In the genomic region with DNA sequence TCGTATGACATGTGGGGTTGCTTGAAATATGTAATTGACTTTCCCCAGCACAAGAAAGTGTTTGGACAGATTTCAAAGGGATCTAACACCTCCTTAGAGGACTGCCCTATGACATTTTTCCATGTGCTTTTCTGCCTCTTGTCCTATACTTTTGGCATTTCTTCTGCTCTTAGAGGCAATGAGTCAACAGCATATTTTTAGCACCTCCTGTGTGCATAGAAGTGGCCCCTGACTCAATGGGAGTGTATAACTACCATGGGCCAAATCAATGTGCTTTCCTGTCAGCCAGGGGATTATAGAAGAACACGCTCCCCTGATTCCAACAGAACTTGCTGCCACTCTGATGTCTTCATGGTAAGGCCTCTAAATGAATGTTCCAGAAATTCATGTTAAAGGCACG, we compare ENCODE assay signal across 13 cellular contexts. TPM values are rescaled to one million over a fixed set of nuclear protein-coding genes. Genes with fewer than 3 reads are reported as not detected.
DNase-seq lines count a peak whose midpoint lies in the region; ATAC-seq and TF ChIP-seq lines count a peak whose summit lies in the region.
"Not testable (repeated sequence)": the region's sequence is repeated elsewhere in the genome, so short reads cannot be mapped to it uniquely, and the experiment has no call there.
"Had no signal": no experiment of that assay in that cellular context is flagged by ENCODE, and none has a peak within 500 bp of the region (broad histone marks: within the 10 kb centered on the region; RNA-seq: fewer than 3 reads in every experiment).

No MANE protein-coding gene starts in this region.

- TF ChIP-seq CTCF in RWPE2 (IDR thresholded peaks at IDR 0.05; ENCODE audit: poor library complexity, severe bottlenecking); heart left ventricle (IDR thresholded peaks at IDR 0.05); left lung (IDR thresholded peaks at IDR 0.05); psoas muscle (IDR thresholded peaks at IDR 0.05); upper lobe of right lung (IDR thresholded peaks at IDR 0.05): not testable (repeated sequence)

- WGBS in heart left ventricle, 4 donors, result 63 to 81% (median 76%) methylated on average over 3 of the region's 3 CpGs
- WGBS in psoas muscle, 3 donors, result 66 to 76% (median 70%) methylated on average over 3 of the region's 3 CpGs

- not testable (repeated sequence) for H3K4me3 ChIP-seq in RWPE2 (ENCODE audit: severe bottlenecking); heart left ventricle; left lung; psoas muscle; upper lobe of right lung

- ATAC-seq in RWPE2 (ENCODE audit: low read depth), result peak; percentile 43; the same call in 1 of the 3 replicates
- ATAC-seq in heart left ventricle, result peak in 3 of 4 donors; percentile 10 to 58 (median 52)
- ATAC-seq in left lung, result peak; percentile 75
- peak in 3 of 4 donors; percentile 26 to 65 (median 43) for ATAC-seq in psoas muscle
- peak; percentile 55 for ATAC-seq in upper lobe of right lung

- not testable (repeated sequence) for H3K27me3 ChIP-seq in RWPE2 (ENCODE audit: insufficient read depth, poor library complexity, severe bottlenecking); heart left ventricle; psoas muscle (ENCODE audit: insufficient read depth in 3 of 3, low read length in 2 of 3); upper lobe of right lung
- peaks cover 0 to 15% of the 10 kb centered on the region in 2 donors for H3K27me3 ChIP-seq in left lung

- not testable (repeated sequence) for H3K9me3 ChIP-seq in RWPE2 (ENCODE audit: severe bottlenecking); heart left ventricle; left lung; psoas muscle; upper lobe of right lung

- H3K36me3 ChIP-seq in RWPE2 (ENCODE audit: low read depth); heart left ventricle; left lung; psoas muscle (ENCODE audit: insufficient read depth in 1 of 2, low read depth in 1 of 2); upper lobe of right lung: not testable (repeated sequence)

- not testable (repeated sequence) for DNase-seq in RWPE2 (ENCODE audit: low spot score); heart left ventricle; left lung; psoas muscle; upper lobe of right lung

- not testable (repeated sequence) for H3K4me1 ChIP-seq in RWPE2 (ENCODE audit: insufficient read depth, poor library complexity, severe bottlenecking); heart left ventricle; left lung; psoas muscle; upper lobe of right lung

- H3K27ac ChIP-seq in RWPE2 (ENCODE audit: poor library complexity, severe bottlenecking); left lung; psoas muscle; upper lobe of right lung: not testable (repeated sequence)
- peak overlapping the region in 3 of 12 donors; percentile 18 to 49 (median 26) for H3K27ac ChIP-seq in heart left ventricle

- TF ChIP-seq POLR2A in heart left ventricle (IDR thresholded peaks at IDR 0.05), result not testable (repeated sequence)

- intact Hi-C loops in heart left ventricle (cut with DNase I), result loop anchor here in 5 of 10 donors (10.0 kb wide), 2 partner anchors 153 to 213 kb away; no protein-coding TSS in a partner anchor
- intact Hi-C loops in left lung (cut with DNase I); psoas muscle (cut with DNase I); upper lobe of right lung (cut with DNase I): not testable (repeated sequence)

RNA-seq across cellular contexts. Expression of a gene that starts 4.7 kb away (rescaled TPM):
- total RNA-seq in heart left ventricle (100 to 1,000 TPM; 144 to 228 (median 177) TPM), left lung (10 to 100 TPM; 12.7 to 21.7 TPM), psoas muscle (10 to 100 TPM; 15.0 to 54.2 (median 18.4) TPM), upper lobe of right lung (25.0 TPM)
- polyA plus RNA-seq in heart left ventricle (10 to 100 TPM; 41.4 to 81.7 TPM), psoas muscle (10 to 100 TPM in 2 of 3 donors, 1 to 10 TPM in 1; 3.7 to 11.7 (median 10.2) TPM)
- total RNA-seq: A673; CD4-positive, alpha-beta memory T cell; CD4-positive, CD25-positive, alpha-beta regulatory T cell; CD8-positive, alpha-beta memory T cell had no signal
- polyA plus RNA-seq: CD4-positive, alpha-beta memory T cell; CD4-positive, CD25-positive, alpha-beta regulatory T cell; CD8-positive, alpha-beta memory T cell had no signal

RNA-seq across cellular contexts. Expression of a gene that starts 49.1 kb away (rescaled TPM):
- total RNA-seq in heart left ventricle (not detected), left lung (not detected), psoas muscle (not detected), upper lobe of right lung (not detected)
- polyA plus RNA-seq in heart left ventricle (not detected), psoas muscle (under 1 TPM in 1 of 3 donors, not detected in 2; 0.01 TPM)
- total RNA-seq: A673; CD4-positive, CD25-positive, alpha-beta regulatory T cell; CD8-positive, alpha-beta memory T cell; Daoy; G401 had no signal
- polyA plus RNA-seq: AG04450; CD14-positive monocyte; CD4-positive, alpha-beta memory T cell; CD8-positive, alpha-beta memory T cell had no signal
